ENCODE assay signal across 2 cellular contexts in the genomic region with DNA sequence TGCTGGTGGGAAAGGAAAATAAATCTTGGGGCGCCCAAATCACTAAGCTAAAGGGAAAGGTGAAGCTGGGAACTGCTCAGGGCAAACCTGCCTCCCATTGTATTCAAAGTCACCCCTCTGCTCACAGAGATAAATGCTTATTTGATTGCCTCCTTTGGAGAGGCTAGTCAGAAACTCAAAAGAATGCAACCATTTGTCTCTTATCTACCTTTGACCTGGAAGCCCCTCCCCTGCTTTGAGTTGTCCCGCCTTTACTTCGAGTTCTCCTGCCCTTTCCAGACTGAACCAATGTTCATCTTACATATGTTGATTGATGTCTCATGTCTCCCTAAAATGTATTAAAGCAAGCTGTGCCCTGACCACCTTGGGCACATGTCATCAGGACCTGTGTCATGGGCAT. TPM values are rescaled to one million over a fixed set of nuclear protein-coding genes. Genes with fewer than 3 reads are reported as not detected.
"Had no signal": no experiment of that assay in that cellular context is flagged by ENCODE, and none has a peak within 500 bp of the region (broad histone marks: within the 10 kb centered on the region; RNA-seq: fewer than 3 reads in every experiment).

No MANE protein-coding gene starts in this region.

RNA-seq across cellular contexts. Expression of gene NRP1, which starts 33.9 kb away (rescaled TPM):
- total RNA-seq: OCI-LY7 had no signal
- polyA plus RNA-seq: IgD-negative memory B cell had no signal
